In genomic region chr13:31161583-31162150, GRCh38 we compare ENCODE assay signal across 8 cellular contexts. TPM values are rescaled to one million over a fixed set of nuclear protein-coding genes. Genes with fewer than 3 reads are reported as not detected.
DNase-seq lines count a peak whose midpoint lies in the region; ATAC-seq and TF ChIP-seq lines count a peak whose summit lies in the region.

Gene HSPH1, minus strand, starts transcription at chr13:31161904. Its CDS starts 322 bp downstream, at chr13:31161582.

- DNase-seq in DMS114 treated with DMSO at 0.1 percent for 48 hours (lab: John Stamatoyannopoulos, UW; ENCODE audit: unreplicated experiment) (peak; percentile 86), activated T-cell treated with anti-CD3 and anti-CD28 coated beads for 4 hours (peak; percentile 96), erythroblast (lab: John Stamatoyannopoulos, UW) (peak; percentile 98 to 99)
- peak; percentile 98 for DNase-seq in stimulated activated CD8-positive, alpha-beta memory T cell treated with anti-CD3 and anti-CD28 coated beads, Interleukin-4, amount 100 ng/mL, for 48 hours

- H3K9ac ChIP-seq in HUES64 (ENCODE audit: low read depth, low read length) = peak within 1 kb of the TSS; percentile 95
- peak within 1 kb of the TSS; percentile 93 for H3K9ac ChIP-seq in OCI-LY1 (ENCODE audit: low read length)
- peak within 1 kb of the TSS; percentile 85 to 87 for H3K9ac ChIP-seq in mucosa of rectum (ENCODE audit: low read depth in 1 of 2, low read length in 2 of 2)

- H3K4me1 ChIP-seq in HUES64 (ENCODE audit: insufficient read depth, low read length) = peaks cover 19% of the 10 kb centered on the region; the same call in 1 of the 2 replicates
- peaks cover 31% of the 10 kb centered on the region for H3K4me1 ChIP-seq in OCI-LY1 (ENCODE audit: insufficient read depth, low read length, severe bottlenecking)
- H3K4me1 ChIP-seq in mucosa of rectum (ENCODE audit: control insufficient read depth in 2 of 2, insufficient read depth in 2 of 2, low read length in 2 of 2) = peaks cover 12 to 13% of the 10 kb centered on the region in 2 donors

- H3K27ac ChIP-seq in HUES64 (ENCODE audit: low read depth, low read length) = peak within 1 kb of the TSS; percentile 75
- peak within 1 kb of the TSS; percentile 63 for H3K27ac ChIP-seq in OCI-LY1 (ENCODE audit: low read depth, low read length, poor library complexity, severe bottlenecking)
- H3K27ac ChIP-seq in mucosa of rectum (ENCODE audit: low read depth in 2 of 2, low read length in 2 of 2) = peak within 1 kb of the TSS; percentile 85 to 93

- no peaks in the 10 kb centered on the region for H3K27me3 ChIP-seq in HUES64 (ENCODE audit: insufficient read depth, low read length)
- H3K27me3 ChIP-seq in OCI-LY1 (ENCODE audit: insufficient read depth, low read length) = no peaks in the 10 kb centered on the region
- H3K27me3 ChIP-seq in mucosa of rectum (ENCODE audit: control insufficient read depth in 2 of 2, insufficient read depth in 2 of 2, low read length in 2 of 2) = no peaks in the 10 kb centered on the region

- no peaks in the 10 kb centered on the region for H3K9me2 ChIP-seq in OCI-LY1 (ENCODE audit: low read depth, low read length)

- WGBS in HUES64 = under 1% methylated on average over 52 of the region's 52 CpGs

- H3K4me2 ChIP-seq in OCI-LY1 (ENCODE audit: low read length) = peak within 1 kb of the TSS; percentile 96

- no peaks in the 10 kb centered on the region for H3F3A ChIP-seq in OCI-LY1 (ENCODE audit: insufficient read depth, low read length)

- no peaks in the 10 kb centered on the region for H4K20me1 ChIP-seq in OCI-LY1 (ENCODE audit: insufficient read depth, low read length)

- H2AFZ ChIP-seq in OCI-LY1 (ENCODE audit: low read length) = peak within 1 kb of the TSS; percentile 86

- H3K36me3 ChIP-seq in HUES64 (ENCODE audit: insufficient read depth, low read length) (peaks cover 27% of the 10 kb centered on the region), OCI-LY1 (ENCODE audit: insufficient read depth, low read length) (peaks cover 27% of the 10 kb centered on the region), mucosa of rectum (ENCODE audit: control insufficient read depth in 2 of 2, insufficient read depth in 2 of 2, low read length in 2 of 2) (peaks cover 0 to 6% of the 10 kb centered on the region in 2 donors)

- ATAC-seq in GM21447 (IDR thresholded peaks at IDR 0.05; ENCODE audit: unreplicated experiment) = peak; percentile 76

- H3K9me3 ChIP-seq in HUES64 (ENCODE audit: insufficient read depth, low read depth, low read length) (no peaks in the 10 kb centered on the region), OCI-LY1 (ENCODE audit: low read length) (no peaks in the 10 kb centered on the region), mucosa of rectum (ENCODE audit: control insufficient read depth in 2 of 2, low read length in 2 of 2) (no peaks in the 10 kb centered on the region)

- TF ChIP-seq POLR2A in erythroblast (IDR thresholded peaks at IDR 0.05; ENCODE audit: low read length) = peak; percentile 63

- 0 out of 2 replicates have a peak, but pooled peaks have one; percentile 5 for TF ChIP-seq CTCF in OCI-LY1 (IDR thresholded peaks at IDR 0.05; ENCODE audit: low read length)

- H3K79me2 ChIP-seq in OCI-LY1 (ENCODE audit: insufficient read depth, low read length) = peaks cover 44% of the 10 kb centered on the region

- H3K4me3 ChIP-seq in HUES64 (ENCODE audit: low read length) (peak within 1 kb of the TSS; percentile 81), OCI-LY1 (ENCODE audit: low read depth, low read length, poor library complexity, severe bottlenecking) (peak within 1 kb of the TSS; percentile 98), mucosa of rectum (ENCODE audit: low read length in 2 of 2) (peak within 1 kb of the TSS; percentile 84 to 98)

RNA-seq across cellular contexts. Expression of gene HSPH1, which starts in this region (rescaled TPM):
- 98.8 TPM for polyA plus RNA-seq in HUES64 (2013, experiment 1 of 2)
- polyA plus RNA-seq in HUES64 (2013, experiment 2 of 2) = 83.1 TPM

Comparison
In these comparisons a context has a peak if more than half of its experiments do, and no peak if none do; other contexts are left out.
1. Peak in every context shown above with its lines: DNase-seq, ATAC-seq, H3K4me3 ChIP-seq and H3K27ac ChIP-seq.